In the genomic region with DNA sequence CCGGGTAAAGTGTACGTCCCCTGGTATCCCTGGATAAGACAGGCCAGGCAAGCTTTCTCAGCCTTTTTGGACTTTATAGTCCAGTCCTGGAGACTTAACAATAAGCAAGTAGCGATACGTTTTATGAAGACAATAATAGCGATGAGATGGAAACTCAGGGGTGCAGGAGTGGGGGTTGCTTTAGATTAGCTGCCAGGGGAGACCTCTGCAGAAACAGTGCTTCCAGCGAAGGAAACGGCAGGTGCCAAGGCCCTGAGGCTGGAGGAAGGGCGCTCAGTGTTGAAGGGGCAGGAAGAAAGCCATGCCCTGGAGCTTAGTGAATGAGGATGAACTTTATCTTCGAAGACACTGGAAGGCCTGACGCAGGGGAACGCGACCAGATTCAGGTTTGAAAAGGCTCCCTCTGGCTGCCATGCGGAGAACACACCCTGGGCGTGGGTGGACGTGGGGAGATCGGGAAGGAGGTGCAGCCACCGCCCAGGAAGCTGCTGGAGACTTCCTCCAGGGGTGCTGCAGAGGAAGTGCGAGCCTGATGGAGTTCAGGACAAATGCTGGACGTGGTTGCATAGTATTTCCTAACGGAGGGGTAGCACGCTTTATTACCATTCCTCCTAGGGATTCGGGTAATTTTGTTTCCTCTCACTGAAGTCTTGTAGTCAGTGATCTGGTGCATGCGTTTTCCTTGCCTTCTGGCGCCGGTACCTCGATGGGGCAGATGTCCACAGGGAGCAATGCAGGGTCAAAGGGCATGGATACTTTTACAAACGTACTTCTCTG, we compare ENCODE assay signal across 9 cellular contexts.
DNase-seq lines count a peak whose midpoint lies in the region; ATAC-seq lines count a peak whose summit lies in the region.
"Had no signal": no experiment of that assay in that cellular context is flagged by ENCODE, and none has a peak within 500 bp of the region (broad histone marks: within the 10 kb centered on the region; RNA-seq: fewer than 3 reads in every experiment).

No MANE protein-coding gene starts in this region.

- peak; percentile 39 for ATAC-seq in GM19463 (IDR thresholded peaks at IDR 0.05; ENCODE audit: unreplicated experiment)
- peak; percentile 62 for ATAC-seq in stimulated activated effector memory CD8-positive, alpha-beta T cell treated with anti-CD3 and anti-CD28 coated beads, Interleukin-12 subunit alpha, Interleukin-12 subunit beta, amount 100 ng/mL, for 72 hours

- H3K27ac ChIP-seq in BLaER1: peak overlapping the region; percentile 89
- peak overlapping the region; percentile 98 for H3K27ac ChIP-seq in epithelial cell of prostate
- peak overlapping the region; percentile 93 for H3K27ac ChIP-seq in muscle layer of duodenum (ENCODE audit: low read length)

- H3K9ac ChIP-seq in BLaER1: peak overlapping the region; percentile 79; the same call in 1 of the 2 replicates

- H3K4me2 ChIP-seq in BLaER1: peak overlapping the region; percentile 86

- H3K4me1 ChIP-seq in BLaER1: peaks cover 48% of the 10 kb centered on the region
- peaks cover 10 to 17% of the 10 kb centered on the region in 2 donors for H3K4me1 ChIP-seq in muscle layer of duodenum (ENCODE audit: control insufficient read depth in 1 of 2, insufficient read depth in 2 of 2, low read length in 2 of 2)

- H3K9me3 Mint-ChIP-seq in stimulated activated effector memory CD8-positive, alpha-beta T cell treated with anti-CD3 and anti-CD28 coated beads, Interleukin-12 subunit alpha, Interleukin-12 subunit beta, amount 100 ng/mL, for 72 hours: no peaks in the 10 kb centered on the region

- H3K9me3 ChIP-seq in BLaER1: no peaks in the 10 kb centered on the region
- no peaks in the 10 kb centered on the region for H3K9me3 ChIP-seq in muscle layer of duodenum (ENCODE audit: control insufficient read depth in 1 of 2, low read length in 2 of 2)

- no peaks in the 10 kb centered on the region for H4K20me1 ChIP-seq in BLaER1

- H3K27ac Mint-ChIP-seq in stimulated activated effector memory CD8-positive, alpha-beta T cell treated with anti-CD3 and anti-CD28 coated beads, Interleukin-12 subunit alpha, Interleukin-12 subunit beta, amount 100 ng/mL, for 72 hours: no peak overlapping the region
- H3K27ac Mint-ChIP-seq: activated naive CD8-positive, alpha-beta T cell had no signal

- H3K4me3 Mint-ChIP-seq in stimulated activated effector memory CD8-positive, alpha-beta T cell treated with anti-CD3 and anti-CD28 coated beads, Interleukin-12 subunit alpha, Interleukin-12 subunit beta, amount 100 ng/mL, for 72 hours: no peak overlapping the region
- H3K4me3 Mint-ChIP-seq: activated naive CD8-positive, alpha-beta T cell had no signal

- H3K27me3 ChIP-seq in BLaER1 (no peaks in the 10 kb centered on the region), muscle layer of duodenum (ENCODE audit: low read depth, low read length) (no peaks in the 10 kb centered on the region)

- H3K36me3 ChIP-seq in BLaER1 (peaks cover 30% of the 10 kb centered on the region), muscle layer of duodenum (ENCODE audit: control insufficient read depth in 1 of 2, insufficient read depth in 2 of 2, low read length in 2 of 2) (peaks cover 0 to 5% of the 10 kb centered on the region in 2 donors)

- H3K4me3 ChIP-seq in BLaER1 (peak overlapping the region; percentile 66), muscle layer of duodenum (ENCODE audit: low read depth in 1 of 2, low read length in 2 of 2) (peak overlapping the region; percentile 64 to 84)

- DNase-seq in HS-5 (ENCODE audit: low read depth): peak; percentile 76
- DNase-seq in activated CD8-positive, alpha-beta memory T cell treated with anti-CD3 and anti-CD28 coated beads for 24 hours: peak; percentile 91
- DNase-seq in epithelial cell of prostate (ENCODE audit: low read depth, low spot score): no peak
- DNase-seq in stimulated activated effector memory CD8-positive, alpha-beta T cell treated with anti-CD3 and anti-CD28 coated beads, Interleukin-12 subunit alpha, Interleukin-12 subunit beta, amount 100 ng/mL, for 72 hours (ENCODE audit: low spot score in 2 of 2): peak; percentile 72 to 89
- no peak for DNase-seq in 8988T

- H3K36me3 Mint-ChIP-seq in stimulated activated effector memory CD8-positive, alpha-beta T cell treated with anti-CD3 and anti-CD28 coated beads, Interleukin-12 subunit alpha, Interleukin-12 subunit beta, amount 100 ng/mL, for 72 hours: peaks cover 29% of the 10 kb centered on the region

- H3K4me1 Mint-ChIP-seq in stimulated activated effector memory CD8-positive, alpha-beta T cell treated with anti-CD3 and anti-CD28 coated beads, Interleukin-12 subunit alpha, Interleukin-12 subunit beta, amount 100 ng/mL, for 72 hours: peaks cover 7% of the 10 kb centered on the region

Comparison
In these comparisons a context has a peak if more than half of its experiments do, and no peak if none do; other contexts are left out.
1. DNase-seq: peak in HS-5 (single experiment), activated CD8-positive, alpha-beta memory T cell treated with anti-CD3 and anti-CD28 coated beads for 24 hours (single experiment) and stimulated activated effector memory CD8-positive, alpha-beta T cell treated with anti-CD3 and anti-CD28 coated beads, Interleukin-12 subunit alpha, Interleukin-12 subunit beta, amount 100 ng/mL, for 72 hours (2 of 2); none in epithelial cell of prostate (single experiment) and 8988T (single experiment).
2. Peak in every context shown above with its lines, with median percentiles within 50 percentile points of each other: H3K27ac ChIP-seq.